Comparison of ENCODE assay signal across 17 cellular contexts in the genomic region with DNA sequence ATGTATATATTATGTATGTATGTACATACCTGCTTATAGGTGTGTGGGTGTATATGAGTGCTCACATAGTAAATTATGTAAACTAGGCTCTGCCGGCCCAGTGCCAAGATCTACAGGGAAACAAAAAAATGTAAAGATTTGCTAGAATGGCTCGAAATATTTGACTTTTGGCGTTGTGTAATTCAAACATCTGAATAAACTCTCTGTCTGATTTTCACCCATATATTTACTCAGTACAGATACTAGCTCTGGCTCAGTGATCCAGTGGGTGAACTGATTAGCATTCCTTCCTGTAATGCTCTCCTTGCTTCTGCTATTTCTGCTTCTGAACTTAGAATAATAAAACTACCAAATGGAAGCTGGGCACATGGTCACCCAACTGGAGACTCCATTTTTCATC.
DNase-seq lines count a peak whose midpoint lies in the region; ATAC-seq, FAIRE-seq and TF ChIP-seq lines count a peak whose summit lies in the region.
"Had no signal": no experiment of that assay in that cellular context is flagged by ENCODE, and none has a peak within 500 bp of the region (broad histone marks: within the 10 kb centered on the region; RNA-seq: fewer than 3 reads in every experiment).

No MANE protein-coding gene starts in this region.

- H3K4me3 Mint-ChIP-seq in endodermal cell, result no peak overlapping the region
- no peak overlapping the region for H3K4me3 Mint-ChIP-seq in nephron
- H3K4me3 Mint-ChIP-seq: CD14-positive monocyte; CD8-positive, alpha-beta memory T cell; IgD-negative memory B cell had no signal

- WGBS in HepG2 (ENCODE audit: low lambda C conversion rate), result 2% methylated on average over 3 of the region's 3 CpGs
- 25% methylated on average over 3 of the region's 3 CpGs for WGBS in right lobe of liver (ENCODE audit: insufficient coverage, low coverage, low lambda C conversion rate, missing lambda C conversion rate)
- WGBS in endodermal cell (ENCODE audit: insufficient coverage in 1 of 2, insufficient read length in 1 of 2), 2 experiments, result 92 to 100% methylated on average over 2 to 3 of the region's 3 CpGs

- no peaks in the 10 kb centered on the region; a peak in 1 of 5 replicates for H3K27me3 ChIP-seq in HepG2 (ENCODE audit: control insufficient read depth in 1 of 2, insufficient read depth in 2 of 2, low read length in 2 of 2)
- no peaks in the 10 kb centered on the region for H3K27me3 ChIP-seq in right lobe of liver
- no peaks in the 10 kb centered on the region for H3K27me3 ChIP-seq in endodermal cell (ENCODE audit: control insufficient read depth, insufficient read depth, low read length, poor library complexity, severe bottlenecking)

- H3K27ac Mint-ChIP-seq in endodermal cell, result peak overlapping the region; percentile 20
- H3K27ac Mint-ChIP-seq in nephron, result peak overlapping the region in 2 of 3 experiments; percentile 29 to 69
- H3K27ac Mint-ChIP-seq: CD14-positive monocyte; CD8-positive, alpha-beta memory T cell; IgD-negative memory B cell had no signal

- no peak overlapping the region for H3K9ac ChIP-seq in HepG2 (ENCODE audit: insufficient read depth, low read depth, low read length)
- H3K9ac ChIP-seq in endodermal cell (ENCODE audit: extremely low read depth, low read length, poor library complexity, severe bottlenecking), result no peak overlapping the region

- BruUV-seq in HepG2 (replicated peaks; lab: Mats Ljungman, UMichigan), result no TSS peak

- H3K9me3 ChIP-seq in HepG2 (ENCODE audit: low read length) (no peaks in the 10 kb centered on the region), right lobe of liver (no peaks in the 10 kb centered on the region), endodermal cell (ENCODE audit: control insufficient read depth, low read length) (no peaks in the 10 kb centered on the region)
- H3K9me3 ChIP-seq: Caco-2 had no signal

- H3K4me1 Mint-ChIP-seq in endodermal cell (peaks cover 28% of the 10 kb centered on the region), nephron (peaks cover 29% of the 10 kb centered on the region)
- H3K4me1 Mint-ChIP-seq: CD14-positive monocyte; CD8-positive, alpha-beta memory T cell had no signal

- H3K4me2 ChIP-seq in HepG2 (ENCODE audit: low read depth, low read length), result peak overlapping the region; percentile 21; the same call in 1 of the 2 replicates

- no peak for TF ChIP-seq RAD21 in HepG2 (CRISPR knock-in tag; IDR thresholded peaks at IDR 0.05)

- ATAC-seq in HepG2 (peak; percentile 76), right lobe of liver (no peak)

- TF ChIP-seq EP300 in HepG2 (IDR thresholded peaks at IDR 0.05; ENCODE audit: low read depth in 2 of 2, low read length in 2 of 2) (no peak), HepG2 (CRISPR knock-in tag; IDR thresholded peaks at IDR 0.05; ENCODE audit: borderline replicate concordance) (no peak)

- TF ChIP-seq POLR2A in HepG2 (IDR thresholded peaks at IDR 0.05; ENCODE audit: insufficient read depth in 1 of 2, low read depth in 2 of 2, low read length in 2 of 2) (no peak), right lobe of liver (IDR thresholded peaks at IDR 0.05) (no peak)

- in situ Hi-C loops in HepG2 (cut with HindIII; ENCODE audit: extremely low pct_ligation_motif_present, low pct_unique_long_range_greater_than_20kb), result no loop called here

- POLR2A ChIA-PET in HepG2 (lab: Yijun Ruan, JAX), result interaction anchor here (1.0 kb wide), 1 partner anchor 400 kb away, joined by 4 read pairs; a partner anchor contains a TSS

- no peaks in the 10 kb centered on the region for H4K20me1 ChIP-seq in HepG2 (ENCODE audit: insufficient read depth, low read length)

- H2AFZ ChIP-seq in HepG2 (ENCODE audit: low read length), result no peak overlapping the region

- TF ChIP-seq CTCF in HepG2 (CRISPR knock-in tag; IDR thresholded peaks at IDR 0.05), result no peak
- TF ChIP-seq CTCF in right lobe of liver (IDR thresholded peaks at IDR 0.05), result no peak
- TF ChIP-seq CTCF in endodermal cell (conservative IDR thresholded peaks at IDR 0.05), result no peak
- no peak for TF ChIP-seq CTCF in nephron (IDR thresholded peaks at IDR 0.05; ENCODE audit: unreplicated experiment in 3 of 3)

- H3K4me3 ChIP-seq in HepG2 (replicated peaks in 1 of 3; ENCODE audit: insufficient read depth in 1 of 3, low read depth in 2 of 3, low read length in 3 of 3) (no peak overlapping the region), right lobe of liver (no peak overlapping the region), endodermal cell (ENCODE audit: low read length) (peak overlapping the region; percentile 4)

- H3K9me3 Mint-ChIP-seq in endodermal cell, result no peaks in the 10 kb centered on the region
- no peaks in the 10 kb centered on the region for H3K9me3 Mint-ChIP-seq in nephron
- H3K9me3 Mint-ChIP-seq: CD8-positive, alpha-beta memory T cell; IgD-negative memory B cell had no signal

- H3K36me3 ChIP-seq in HepG2 (replicated peaks in 1 of 2; ENCODE audit: control insufficient read depth in 1 of 2, insufficient read depth in 2 of 2, low read length in 2 of 2) (no peaks in the 10 kb centered on the region), right lobe of liver (no peaks in the 10 kb centered on the region), endodermal cell (ENCODE audit: control insufficient read depth, insufficient read depth, low read length) (no peaks in the 10 kb centered on the region)

- H3K4me1 ChIP-seq in HepG2 (ENCODE audit: insufficient read depth, low read length) (peaks cover 33% of the 10 kb centered on the region), right lobe of liver (no peaks in the 10 kb centered on the region), endodermal cell (ENCODE audit: control insufficient read depth, insufficient read depth, low read length) (peaks cover 20% of the 10 kb centered on the region)

- H3K27ac ChIP-seq in HepG2 (ENCODE audit: extremely low read length, insufficient read depth, low read length) (no peak overlapping the region), right lobe of liver (no peak overlapping the region), endodermal cell (ENCODE audit: low read depth, low read length) (no peak overlapping the region)
- H3K27ac ChIP-seq: 22Rv1 had no signal

- CTCF ChIA-PET in HepG2 (lab: Yijun Ruan, JAX; ENCODE audit: low intra/inter-chr PET ratio, low total read pairs), result no interaction called here

- no peaks in the 10 kb centered on the region for H3K79me2 ChIP-seq in HepG2 (ENCODE audit: insufficient read depth, low read length)

- intact Hi-C loops in HepG2 (cut with micrococcal nuclease; ENCODE audit: unreplicated experiment) (no loop called here), right lobe of liver (cut with DNase I) (no loop called here)

- DNase-seq in HepG2 (ENCODE audit: low spot score) (peak; percentile 60), right lobe of liver (no peak), endodermal cell (no peak), NCI-H1092 (lab: John Stamatoyannopoulos, UW) (no peak), NCI-H2171 treated with DMSO at 0.1 percent for 48 hours (lab: John Stamatoyannopoulos, UW) (no peak), NCI-H187 treated with DMSO at 0.1 percent for 48 hours (lab: John Stamatoyannopoulos, UW) (no peak)
- DNase-seq: Caco-2; CD8-positive, alpha-beta memory T cell; DND-41; GDM1; HCEC 1CT had no signal

- H3K27me3 Mint-ChIP-seq in endodermal cell (ENCODE audit: insufficient read depth) (no peaks in the 10 kb centered on the region), nephron (ENCODE audit: low read depth) (no peaks in the 10 kb centered on the region)
- H3K27me3 Mint-ChIP-seq: IgD-negative memory B cell had no signal

- FAIRE-seq in HepG2 (lab: Jason Lieb, UNC), result no peak
- FAIRE-seq: GM12892, GM19239 had no signal

- H3K36me3 Mint-ChIP-seq in endodermal cell (ENCODE audit: low read depth) (no peaks in the 10 kb centered on the region), nephron (ENCODE audit: low read depth) (no peaks in the 10 kb centered on the region)
- H3K36me3 Mint-ChIP-seq: CD14-positive monocyte, IgD-negative memory B cell had no signal

TF ChIP-seq in HepG2, 621 proteins besides CTCF, POLR2A, EP300 and RAD21 (continues in another document):
- TF ChIP-seq CEBPG (CRISPR knock-in tag; IDR thresholded peaks at IDR 0.05) (0 out of 2 replicates have a peak, but pooled peaks have one; percentile 31), ZNF7 (CRISPR knock-in tag; IDR thresholded peaks at IDR 0.05) (no peak), AGO1 (IDR thresholded peaks at IDR 0.05; ENCODE audit: low read depth, low read length, poor library complexity, severe bottlenecking) (no peak), NFIC (IDR thresholded peaks at IDR 0.05; ENCODE audit: low read length) (peak; percentile 35; the same call in 1 of the 2 replicates), ZNF792 (CRISPR knock-in tag; IDR thresholded peaks at IDR 0.05) (peak; percentile 100), NFKB2 (CRISPR knock-in tag; IDR thresholded peaks at IDR 0.05; ENCODE audit: borderline replicate concordance) (no peak), ZBTB20 (CRISPR knock-in tag; IDR thresholded peaks at IDR 0.05; ENCODE audit: borderline replicate concordance, low read depth) (no peak), ZBTB3 (CRISPR knock-in tag; IDR thresholded peaks at IDR 0.05; ENCODE audit: borderline replicate concordance, low read depth) (no peak)
- TF ChIP-seq, protein P1, sequence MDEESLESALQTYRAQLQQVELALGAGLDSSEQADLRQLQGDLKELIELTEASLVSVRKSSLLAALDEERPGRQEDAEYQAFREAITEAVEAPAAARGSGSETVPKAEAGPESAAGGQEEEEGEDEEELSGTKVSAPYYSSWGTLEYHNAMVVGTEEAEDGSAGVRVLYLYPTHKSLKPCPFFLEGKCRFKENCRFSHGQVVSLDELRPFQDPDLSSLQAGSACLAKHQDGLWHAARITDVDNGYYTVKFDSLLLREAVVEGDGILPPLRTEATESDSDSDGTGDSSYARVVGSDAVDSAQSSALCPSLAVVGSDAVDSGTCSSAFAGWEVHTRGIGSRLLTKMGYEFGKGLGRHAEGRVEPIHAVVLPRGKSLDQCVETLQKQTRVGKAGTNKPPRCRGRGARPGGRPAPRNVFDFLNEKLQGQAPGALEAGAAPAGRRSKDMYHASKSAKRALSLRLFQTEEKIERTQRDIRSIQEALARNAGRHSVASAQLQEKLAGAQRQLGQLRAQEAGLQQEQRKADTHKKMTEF (CRISPR knock-in tag; IDR thresholded peaks at IDR 0.05), result 0 out of 2 replicates have a peak, but pooled peaks have one; percentile 21
- TF ChIP-seq, protein P2, sequence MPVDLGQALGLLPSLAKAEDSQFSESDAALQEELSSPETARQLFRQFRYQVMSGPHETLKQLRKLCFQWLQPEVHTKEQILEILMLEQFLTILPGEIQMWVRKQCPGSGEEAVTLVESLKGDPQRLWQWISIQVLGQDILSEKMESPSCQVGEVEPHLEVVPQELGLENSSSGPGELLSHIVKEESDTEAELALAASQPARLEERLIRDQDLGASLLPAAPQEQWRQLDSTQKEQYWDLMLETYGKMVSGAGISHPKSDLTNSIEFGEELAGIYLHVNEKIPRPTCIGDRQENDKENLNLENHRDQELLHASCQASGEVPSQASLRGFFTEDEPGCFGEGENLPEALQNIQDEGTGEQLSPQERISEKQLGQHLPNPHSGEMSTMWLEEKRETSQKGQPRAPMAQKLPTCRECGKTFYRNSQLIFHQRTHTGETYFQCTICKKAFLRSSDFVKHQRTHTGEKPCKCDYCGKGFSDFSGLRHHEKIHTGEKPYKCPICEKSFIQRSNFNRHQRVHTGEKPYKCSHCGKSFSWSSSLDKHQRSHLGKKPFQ (CRISPR knock-in tag; IDR thresholded peaks at IDR 0.05; ENCODE audit: insufficient replicate concordance), result no peak
